Comparison of ENCODE assay signal across 8 cellular contexts in genomic region chr10:30284860-30285594, GRCh38.
DNase-seq lines count a peak whose midpoint lies in the region; ATAC-seq and TF ChIP-seq lines count a peak whose summit lies in the region.

No MANE protein-coding gene starts in this region.

- H3K27ac ChIP-seq in testis, result no peak overlapping the region

- ATAC-seq in GM18858 (IDR thresholded peaks at IDR 0.05; ENCODE audit: unreplicated experiment) (peak; percentile 83), HG02678 (IDR thresholded peaks at IDR 0.05; ENCODE audit: unreplicated experiment) (peak; percentile 80), memory B cell (ENCODE audit: low read depth) (peak; percentile 81)

- no peaks in the 10 kb centered on the region for H3K9me3 ChIP-seq in testis

- WGBS in testis, 2 donors, result 69 to 91% methylated on average over 2 of the region's 2 CpGs

- H3K36me3 Mint-ChIP-seq in memory B cell, result peaks cover 4% of the 10 kb centered on the region

- TF ChIP-seq POLR2A in testis (IDR thresholded peaks at IDR 0.05), result no peak

- H3K4me3 ChIP-seq in testis, result no peak overlapping the region

- H3K4me1 ChIP-seq in testis, result no peaks in the 10 kb centered on the region

- H3K27me3 ChIP-seq in testis, result no peaks in the 10 kb centered on the region

- intact Hi-C loops in testis (cut with DNase I; ENCODE audit: low total_unique reads), result no loop called here

- no peaks in the 10 kb centered on the region for H3K36me3 ChIP-seq in testis (ENCODE audit: low read depth, missing control alignments)

- peaks cover 5% of the 10 kb centered on the region for H3K9me3 Mint-ChIP-seq in memory B cell

- peak overlapping the region; percentile 56 for H3K4me3 Mint-ChIP-seq in memory B cell

- H3K27me3 Mint-ChIP-seq in memory B cell, result peaks cover 1% of the 10 kb centered on the region

- DNase-seq in OCI-M1 (lab: John Stamatoyannopoulos, UW), result peak; percentile 45
- peak in 1 of 2 donors; percentile 9 for DNase-seq in memory B cell (ENCODE audit: low spot score in 2 of 2)
- no peak for DNase-seq in HT-29 (ENCODE audit: low spot score)
- no peak for DNase-seq in NCI-H2029 treated with DMSO at 0.1 percent for 48 hours (lab: John Stamatoyannopoulos, UW)
- DNase-seq in testis, result no peak
- DNase-seq in COLO829 (ENCODE audit: low spot score), result no peak

- no peak for TF ChIP-seq CTCF in testis (IDR thresholded peaks at IDR 0.05)

- H3K27ac Mint-ChIP-seq in memory B cell, result peak overlapping the region; percentile 90

- H3K4me1 Mint-ChIP-seq in memory B cell, result peaks cover 22% of the 10 kb centered on the region
